In the genomic region with DNA sequence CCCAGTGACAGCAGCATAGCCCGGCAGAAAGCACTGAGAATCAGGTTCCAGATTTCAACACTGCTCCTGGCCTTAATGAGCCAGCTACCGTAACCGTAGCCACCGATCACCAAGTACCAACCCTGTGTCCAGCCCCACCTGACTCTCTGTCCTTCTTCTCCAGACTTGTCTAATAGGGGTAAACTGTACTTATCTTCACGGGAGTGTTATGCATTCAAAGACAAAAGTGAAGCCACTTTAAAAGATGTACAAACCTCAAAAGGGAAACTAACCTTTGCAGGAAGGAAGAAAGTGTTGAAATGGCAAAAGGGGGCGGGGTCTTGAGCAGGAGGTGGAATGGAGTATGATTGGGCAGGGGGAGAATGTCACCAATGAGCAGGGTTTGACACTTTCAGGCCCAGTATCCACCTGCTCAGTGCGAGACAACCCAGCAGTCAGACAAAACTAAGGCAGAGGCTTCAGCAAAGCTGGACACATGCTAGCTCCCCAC, we compare ENCODE assay signal across 8 cellular contexts.
DNase-seq lines count a peak whose midpoint lies in the region; ATAC-seq and TF ChIP-seq lines count a peak whose summit lies in the region.

No MANE protein-coding gene starts in this region.

- TF ChIP-seq POLR2A in GM15510 (IDR thresholded peaks at IDR 0.05; ENCODE audit: borderline replicate concordance, extremely low read depth, insufficient read length) (peak; percentile 25), testis (IDR thresholded peaks at IDR 0.05) (no peak)

- 22 to 48% methylated on average over 7 of the region's 7 CpGs for WGBS in lung, 2 donors
- 85% methylated on average over 7 of the region's 7 CpGs for WGBS in testis, 2 donors

- H3K4me1 ChIP-seq in lung (ENCODE audit: control insufficient read depth in 2 of 2, insufficient read depth in 2 of 2, low read length in 2 of 2), result peaks cover 2 to 6% of the 10 kb centered on the region in 2 donors
- peaks cover 12% of the 10 kb centered on the region for H3K4me1 ChIP-seq in testis

- no peaks in the 10 kb centered on the region for H3K9me3 ChIP-seq in lung (ENCODE audit: control insufficient read depth in 2 of 2, insufficient read depth in 1 of 2, low read length in 1 of 2)
- no peaks in the 10 kb centered on the region for H3K9me3 ChIP-seq in testis

- DNase-seq in activated CD4-positive, alpha-beta T cell treated with anti-CD3 and anti-CD28 coated beads, Interleukin-2, amount 50 U/mL, for 1 hour, result peak; percentile 70
- DNase-seq in lung (ENCODE audit: low spot score) (peak; percentile 70), 8988T (no peak), testis (no peak), NCI-H82 treated with DMSO at 0.1 percent for 48 hours (lab: John Stamatoyannopoulos, UW; ENCODE audit: unreplicated experiment) (no peak), NCI-H2227 treated with DMSO at 0.1 percent for 48 hours (lab: John Stamatoyannopoulos, UW) (no peak)

- intact Hi-C loops in testis (cut with DNase I; ENCODE audit: low total_unique reads), result no loop called here

- peak; percentile 60 for ATAC-seq in HG03139 (IDR thresholded peaks at IDR 0.05; ENCODE audit: unreplicated experiment)
- peak; percentile 36 for ATAC-seq in lung (ENCODE audit: insufficient read depth, low FRiP score)

- H3K36me3 ChIP-seq in lung (ENCODE audit: control insufficient read depth in 2 of 2, insufficient read depth in 2 of 2, low read length in 2 of 2) (no peaks in the 10 kb centered on the region), testis (ENCODE audit: low read depth, missing control alignments) (no peaks in the 10 kb centered on the region)

- TF ChIP-seq CTCF in lung (IDR thresholded peaks at IDR 0.05; ENCODE audit: control extremely low read depth, extremely low read depth), result no peak
- no peak for TF ChIP-seq CTCF in testis (IDR thresholded peaks at IDR 0.05)

- H3K27me3 ChIP-seq in lung (ENCODE audit: control insufficient read depth, insufficient read depth), result no peaks in the 10 kb centered on the region
- H3K27me3 ChIP-seq in testis, result no peaks in the 10 kb centered on the region

- H3K4me3 ChIP-seq in lung, result no peak overlapping the region
- no peak overlapping the region for H3K4me3 ChIP-seq in testis

- H3K27ac ChIP-seq in lung (ENCODE audit: low read depth in 1 of 2, low read length in 1 of 2) (peak overlapping the region in 1 of 2 donors; percentile 72), testis (no peak overlapping the region)

Comparison
In these comparisons a context has a peak if more than half of its experiments do, and no peak if none do; other contexts are left out.
1. DNase-seq: peak in activated CD4-positive, alpha-beta T cell treated with anti-CD3 and anti-CD28 coated beads, Interleukin-2, amount 50 U/mL, for 1 hour (single experiment) and lung (single experiment); none in 8988T (single experiment), testis (single experiment), NCI-H82 treated with DMSO at 0.1 percent for 48 hours (single experiment) and NCI-H2227 treated with DMSO at 0.1 percent for 48 hours (single experiment).